Comparison of ENCODE assay signal across 15 cellular contexts in the genomic region with DNA sequence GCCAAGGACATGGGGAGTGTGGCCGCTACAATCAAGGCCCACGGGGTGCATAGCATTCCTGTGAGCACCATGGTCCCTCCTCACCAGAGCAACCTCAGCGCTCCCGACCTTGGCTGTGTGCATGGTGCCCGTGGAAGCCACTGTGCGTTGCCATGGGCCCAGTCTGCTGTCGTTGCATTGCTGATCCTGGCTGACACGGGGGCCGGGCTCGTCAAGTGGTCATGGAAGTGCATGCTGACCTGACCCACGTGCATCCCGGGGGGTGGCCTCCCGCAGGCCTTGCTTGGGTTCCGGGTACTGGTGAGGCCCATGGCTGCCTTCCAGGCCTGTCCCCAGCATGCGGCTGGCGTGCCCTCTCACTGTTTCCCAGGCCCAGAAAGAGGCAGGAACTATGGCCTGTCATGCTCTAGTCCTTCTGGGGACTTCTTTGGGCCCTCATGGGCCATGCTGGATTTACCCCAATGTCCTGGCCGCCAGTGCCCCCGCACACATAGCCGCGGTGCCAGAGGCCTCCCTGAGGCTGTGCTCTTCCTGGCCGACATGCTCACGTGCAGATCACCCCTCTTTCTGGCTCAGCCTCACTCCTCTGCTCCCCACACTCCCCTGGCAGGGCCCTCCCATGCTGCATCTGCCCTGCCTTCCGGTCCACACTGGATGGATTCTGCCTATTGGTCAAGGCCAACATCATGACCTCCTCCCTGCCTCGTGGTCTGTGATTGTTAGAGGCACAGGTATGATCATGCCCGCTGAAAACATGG.
DNase-seq lines count a peak whose midpoint lies in the region; ATAC-seq and TF ChIP-seq lines count a peak whose summit lies in the region.
"Had no signal": no experiment of that assay in that cellular context is flagged by ENCODE, and none has a peak within 500 bp of the region (broad histone marks: within the 10 kb centered on the region; RNA-seq: fewer than 3 reads in every experiment).

No MANE protein-coding gene starts in this region.

- intact Hi-C loops in right cardiac atrium (cut with DNase I) = loop anchor here in 2 of 4 donors (10.0 kb wide), 2 partner anchors 735 to 1065 kb away; no protein-coding TSS in a partner anchor
- intact Hi-C loops in left ventricle myocardium inferior (cut with micrococcal nuclease) = no loop called here
- intact Hi-C loops in lower lobe of right lung (cut with DNase I) = no loop called here

- H3K4me3 ChIP-seq in right cardiac atrium (ENCODE audit: low read length) = no peak overlapping the region
- H3K4me3 ChIP-seq in left ventricle myocardium inferior = no peak overlapping the region
- no peak overlapping the region for H3K4me3 ChIP-seq in lower lobe of right lung
- H3K4me3 ChIP-seq: HAP-1 had no signal

- WGBS in right cardiac atrium = 95% methylated on average over 25 of the region's 25 CpGs

- DNase-seq in right cardiac atrium (peak; percentile 3 to 47 (median 31)), left ventricle myocardium inferior (no peak), lower lobe of right lung (peak; percentile 46), substantia nigra (lab: John Stamatoyannopoulos, UW) (peak in 2 of 49 donors; percentile 17 to 23), SIG-M5 (lab: John Stamatoyannopoulos, UW) (no peak)
- DNase-seq in activated CD4-positive, CD25-positive, alpha-beta regulatory T cell (lab: John Stamatoyannopoulos, UW) = no peak
- DNase-seq: Calu3; CD4-positive, alpha-beta memory T cell; COR-L47; DMS53; DMS79 treated with DMSO at 0.1 percent for 48 hours; GF-D8; GOT3; HFFc6 had no signal

- H3K9me3 ChIP-seq in right cardiac atrium (ENCODE audit: control insufficient read depth, low read length) (no peaks in the 10 kb centered on the region), left ventricle myocardium inferior (replicated peaks) (peaks cover 32% of the 10 kb centered on the region), lower lobe of right lung (no peaks in the 10 kb centered on the region)

- H3K27ac ChIP-seq in right cardiac atrium (ENCODE audit: low read length) (no peak overlapping the region), left ventricle myocardium inferior (replicated peaks) (no peak overlapping the region), lower lobe of right lung (no peak overlapping the region), substantia nigra (ENCODE audit: low read depth, low read length, poor library complexity, severe bottlenecking) (peak overlapping the region; percentile 78)

- H3K36me3 ChIP-seq in left ventricle myocardium inferior (no peaks in the 10 kb centered on the region), lower lobe of right lung (no peaks in the 10 kb centered on the region)
- H3K36me3 ChIP-seq: HAP-1 had no signal

- no peak for TF ChIP-seq CTCF in left ventricle myocardium inferior (IDR thresholded peaks at IDR 0.05; ENCODE audit: borderline replicate concordance)
- no peak for TF ChIP-seq CTCF in lower lobe of right lung (IDR thresholded peaks at IDR 0.05)

- ATAC-seq in right cardiac atrium = no peak
- no peak for ATAC-seq in lower lobe of right lung

- H3K27me3 ChIP-seq in right cardiac atrium (ENCODE audit: control insufficient read depth, insufficient read depth) (no peaks in the 10 kb centered on the region), left ventricle myocardium inferior (ENCODE audit: low read depth) (peaks cover 81% of the 10 kb centered on the region), lower lobe of right lung (ENCODE audit: low read depth) (peaks cover 33% of the 10 kb centered on the region)

- H3K4me1 ChIP-seq in right cardiac atrium (ENCODE audit: control insufficient read depth, insufficient read depth, low read length) (no peaks in the 10 kb centered on the region), left ventricle myocardium inferior (no peaks in the 10 kb centered on the region), lower lobe of right lung (peaks cover 5% of the 10 kb centered on the region)
- H3K4me1 ChIP-seq: HAP-1 had no signal

Comparison
In these comparisons a context has a peak if more than half of its experiments do, and no peak if none do; other contexts are left out.
1. DNase-seq: peak in right cardiac atrium (3 of 3) and lower lobe of right lung (single experiment); none in left ventricle myocardium inferior (single experiment), SIG-M5 (single experiment) and activated CD4-positive, CD25-positive, alpha-beta regulatory T cell (0 of 4).